In the genomic region with DNA sequence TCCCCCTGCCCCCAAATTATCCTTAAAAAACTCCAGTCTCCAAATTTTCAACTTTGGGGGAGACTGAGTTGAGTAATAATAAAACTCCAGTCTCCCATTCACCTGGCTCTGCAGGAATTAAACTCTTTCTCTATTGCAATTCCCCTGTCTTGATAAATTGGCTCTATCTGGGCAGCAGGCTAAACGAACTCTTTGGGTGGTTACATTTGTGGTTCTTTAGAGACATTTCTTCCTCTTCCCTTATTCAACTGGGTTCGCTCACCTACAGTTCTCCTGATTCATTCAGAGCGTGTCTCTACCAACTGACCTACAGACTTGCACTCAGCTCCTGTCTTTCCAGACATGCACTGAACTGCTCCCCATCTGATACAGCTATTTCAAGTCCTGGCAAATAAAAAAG, we compare ENCODE assay signal across 3 cellular contexts.
TF ChIP-seq lines count a peak whose summit lies in the region.

No MANE protein-coding gene starts in this region.

TF ChIP-seq in A549, 52 proteins besides CTCF, POLR2A, EP300 and RAD21:
- TF ChIP-seq RNF2 (IDR thresholded peaks at IDR 0.05; ENCODE audit: borderline replicate concordance, low read depth) (no peak), KDM5A (IDR thresholded peaks at IDR 0.05) (peak; percentile 49; the same call in 1 of the 2 replicates), BHLHE40 (IDR thresholded peaks at IDR 0.05; ENCODE audit: low read depth, low read length) (no peak)

TF ChIP-seq in HCT116, 20 proteins besides CTCF, POLR2A, EP300 and RAD21:
- TF ChIP-seq, protein P1, sequence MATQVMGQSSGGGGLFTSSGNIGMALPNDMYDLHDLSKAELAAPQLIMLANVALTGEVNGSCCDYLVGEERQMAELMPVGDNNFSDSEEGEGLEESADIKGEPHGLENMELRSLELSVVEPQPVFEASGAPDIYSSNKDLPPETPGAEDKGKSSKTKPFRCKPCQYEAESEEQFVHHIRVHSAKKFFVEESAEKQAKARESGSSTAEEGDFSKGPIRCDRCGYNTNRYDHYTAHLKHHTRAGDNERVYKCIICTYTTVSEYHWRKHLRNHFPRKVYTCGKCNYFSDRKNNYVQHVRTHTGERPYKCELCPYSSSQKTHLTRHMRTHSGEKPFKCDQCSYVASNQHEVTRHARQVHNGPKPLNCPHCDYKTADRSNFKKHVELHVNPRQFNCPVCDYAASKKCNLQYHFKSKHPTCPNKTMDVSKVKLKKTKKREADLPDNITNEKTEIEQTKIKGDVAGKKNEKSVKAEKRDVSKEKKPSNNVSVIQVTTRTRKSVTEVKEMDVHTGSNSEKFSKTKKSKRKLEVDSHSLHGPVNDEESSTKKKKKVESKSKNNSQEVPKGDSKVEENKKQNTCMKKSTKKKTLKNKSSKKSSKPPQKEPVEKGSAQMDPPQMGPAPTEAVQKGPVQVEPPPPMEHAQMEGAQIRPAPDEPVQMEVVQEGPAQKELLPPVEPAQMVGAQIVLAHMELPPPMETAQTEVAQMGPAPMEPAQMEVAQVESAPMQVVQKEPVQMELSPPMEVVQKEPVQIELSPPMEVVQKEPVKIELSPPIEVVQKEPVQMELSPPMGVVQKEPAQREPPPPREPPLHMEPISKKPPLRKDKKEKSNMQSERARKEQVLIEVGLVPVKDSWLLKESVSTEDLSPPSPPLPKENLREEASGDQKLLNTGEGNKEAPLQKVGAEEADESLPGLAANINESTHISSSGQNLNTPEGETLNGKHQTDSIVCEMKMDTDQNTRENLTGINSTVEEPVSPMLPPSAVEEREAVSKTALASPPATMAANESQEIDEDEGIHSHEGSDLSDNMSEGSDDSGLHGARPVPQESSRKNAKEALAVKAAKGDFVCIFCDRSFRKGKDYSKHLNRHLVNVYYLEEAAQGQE (IDR thresholded peaks at IDR 0.05; ENCODE audit: low read depth): no peak
- TF ChIP-seq CBX3 (IDR thresholded peaks at IDR 0.05; ENCODE audit: low read depth): peak; percentile 49; the same call in 1 of the 2 replicates

TF ChIP-seq in GM12878, 131 proteins besides CTCF, POLR2A, EP300 and RAD21:
- TF ChIP-seq CBX5 (IDR thresholded peaks at IDR 0.05; ENCODE audit: low read depth) (0 out of 2 replicates have a peak, but pooled peaks have one; percentile 37), PML (IDR thresholded peaks at IDR 0.05; ENCODE audit: low read length) (no peak)
TF ChIP-seq in GM12878: peak in this region for 1.
